Comparison of ENCODE assay signal across 14 cellular contexts in the genomic region with DNA sequence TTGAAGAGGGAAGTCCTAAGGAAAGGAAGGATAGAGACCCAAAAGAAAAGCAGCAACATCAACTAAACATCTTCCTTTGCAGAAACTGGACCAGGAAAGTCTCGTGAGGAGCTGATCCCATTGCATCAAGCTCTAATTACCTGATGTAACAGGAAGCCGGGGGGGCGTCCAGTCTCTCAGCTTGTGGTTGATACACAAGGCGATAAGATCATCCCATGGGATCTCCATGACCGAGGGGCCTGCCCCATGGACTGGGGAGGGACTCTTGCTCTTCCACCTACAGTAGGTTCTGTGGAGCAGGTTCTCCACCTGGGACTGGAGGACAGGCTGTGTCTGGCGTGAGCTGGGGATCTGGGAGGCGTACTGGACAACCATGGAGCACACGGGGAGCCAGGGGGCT. TPM values are rescaled to one million over a fixed set of nuclear protein-coding genes. Genes with fewer than 3 reads are reported as not detected.
A peak's percentile ranks its signal among the peaks of the same experiment; 100 is the strongest.
DNase-seq lines count a peak whose midpoint lies in the region; ATAC-seq and TF ChIP-seq lines count a peak whose summit lies in the region.
"Had no signal": no experiment of that assay in that cellular context is flagged by ENCODE, and none has a peak within 500 bp of the region (broad histone marks: within the 10 kb centered on the region; RNA-seq: fewer than 3 reads in every experiment).

No MANE protein-coding gene starts in this region.

- TF ChIP-seq CTCF in natural killer cell (IDR thresholded peaks at IDR 0.05): no peak
- no peak for TF ChIP-seq CTCF in WERI-Rb-1 (IDR thresholded peaks at IDR 0.05; ENCODE audit: low read depth, low read length)
- no peak for TF ChIP-seq CTCF in endodermal cell (conservative IDR thresholded peaks at IDR 0.05)

- H3K4me3 ChIP-seq in WERI-Rb-1 (ENCODE audit: low read depth, low read length) (no peak overlapping the region), endodermal cell (ENCODE audit: low read length) (no peak overlapping the region)
- H3K4me3 ChIP-seq: thoracic aorta had no signal

- H3K4me3 Mint-ChIP-seq in natural killer cell (no peak overlapping the region), endodermal cell (no peak overlapping the region)
- no peak overlapping the region for H3K4me3 Mint-ChIP-seq in natural killer cell treated with Interleukin-12 subunit alpha and Interleukin-12 subunit beta and Interleukin-15 and Interleukin-18, amount 100 ng/mL, for 72 hours

- ATAC-seq in natural killer cell: no peak
- no peak for ATAC-seq in natural killer cell treated with Interleukin-12 subunit alpha and Interleukin-12 subunit beta and Interleukin-15 and Interleukin-18, amount 100 ng/mL, for 72 hours
- no peak for ATAC-seq in GM21717 (IDR thresholded peaks at IDR 0.05; ENCODE audit: unreplicated experiment)
- ATAC-seq in HG03097 (IDR thresholded peaks at IDR 0.05; ENCODE audit: low FRiP score, unreplicated experiment): no peak

- peaks cover 93% of the 10 kb centered on the region for H3K36me3 ChIP-seq in WERI-Rb-1
- H3K36me3 ChIP-seq in endodermal cell (ENCODE audit: control insufficient read depth, insufficient read depth, low read length): peaks cover 98% of the 10 kb centered on the region

- H3K4me1 ChIP-seq in endodermal cell (ENCODE audit: control insufficient read depth, insufficient read depth, low read length): no peaks in the 10 kb centered on the region

- H3K27me3 ChIP-seq in WERI-Rb-1 (ENCODE audit: insufficient read depth, low read depth, severe bottlenecking) (no peaks in the 10 kb centered on the region), endodermal cell (ENCODE audit: control insufficient read depth, insufficient read depth, low read length, poor library complexity, severe bottlenecking) (no peaks in the 10 kb centered on the region)

- no peaks in the 10 kb centered on the region for H3K9me3 ChIP-seq in WERI-Rb-1 (ENCODE audit: severe bottlenecking)
- H3K9me3 ChIP-seq in endodermal cell (ENCODE audit: control insufficient read depth, low read length): no peaks in the 10 kb centered on the region
- H3K9me3 ChIP-seq: thoracic aorta had no signal

- H3K27ac Mint-ChIP-seq in natural killer cell (peak overlapping the region; percentile 61 to 72), endodermal cell (peak overlapping the region; percentile 52)
- H3K27ac Mint-ChIP-seq in natural killer cell treated with Interleukin-12 subunit alpha and Interleukin-12 subunit beta and Interleukin-15 and Interleukin-18, amount 100 ng/mL, for 72 hours: peak overlapping the region in 1 of 2 donors; percentile 49

- 96 to 100% methylated on average over 7 to 8 of the region's 8 CpGs for WGBS in endodermal cell (ENCODE audit: insufficient coverage in 1 of 2, insufficient read length in 1 of 2), 2 experiments

- H3K4me1 Mint-ChIP-seq in natural killer cell (peaks cover 6 to 7% of the 10 kb centered on the region in 2 donors), endodermal cell (no peaks in the 10 kb centered on the region)
- peaks cover 0 to 30% of the 10 kb centered on the region in 2 donors for H3K4me1 Mint-ChIP-seq in natural killer cell treated with Interleukin-12 subunit alpha and Interleukin-12 subunit beta and Interleukin-15 and Interleukin-18, amount 100 ng/mL, for 72 hours (ENCODE audit: low read depth in 2 of 2)

- H3K9me3 Mint-ChIP-seq in natural killer cell (no peaks in the 10 kb centered on the region), endodermal cell (no peaks in the 10 kb centered on the region)
- H3K9me3 Mint-ChIP-seq in natural killer cell treated with Interleukin-12 subunit alpha and Interleukin-12 subunit beta and Interleukin-15 and Interleukin-18, amount 100 ng/mL, for 72 hours: no peaks in the 10 kb centered on the region

- DNase-seq in natural killer cell (no peak), WERI-Rb-1 (no peak), endodermal cell (no peak), HuH-7 (ENCODE audit: low spot score) (no peak)
- no peak for DNase-seq in natural killer cell treated with Interleukin-12 subunit alpha and Interleukin-12 subunit beta and Interleukin-15 and Interleukin-18, amount 100 ng/mL, for 72 hours (ENCODE audit: low spot score)
- DNase-seq: activated effector memory CD4-positive, alpha-beta T cell treated with Interleukin-2 at 50 U/mL for 16 hours; Calu3; EL; glutamatergic neuron; GOT3; NCI-H2171 treated with DMSO at 0.1 percent for 48 hours had no signal

- intact Hi-C loops in natural killer cell (cut with micrococcal nuclease): no loop called here

- no peak overlapping the region for H3K9ac ChIP-seq in endodermal cell (ENCODE audit: extremely low read depth, low read length, poor library complexity, severe bottlenecking)

- H3K27me3 Mint-ChIP-seq in natural killer cell (ENCODE audit: low read depth in 2 of 2) (no peaks in the 10 kb centered on the region), endodermal cell (ENCODE audit: insufficient read depth) (no peaks in the 10 kb centered on the region)
- no peaks in the 10 kb centered on the region for H3K27me3 Mint-ChIP-seq in natural killer cell treated with Interleukin-12 subunit alpha and Interleukin-12 subunit beta and Interleukin-15 and Interleukin-18, amount 100 ng/mL, for 72 hours

- H3K27ac ChIP-seq in WERI-Rb-1 (peak overlapping the region; percentile 52), endodermal cell (ENCODE audit: low read depth, low read length) (no peak overlapping the region)
- H3K27ac ChIP-seq: thoracic aorta had no signal

- H3K36me3 Mint-ChIP-seq in natural killer cell (peaks cover 38% of the 10 kb centered on the region), endodermal cell (ENCODE audit: low read depth) (peaks cover 82% of the 10 kb centered on the region)
- H3K36me3 Mint-ChIP-seq in natural killer cell treated with Interleukin-12 subunit alpha and Interleukin-12 subunit beta and Interleukin-15 and Interleukin-18, amount 100 ng/mL, for 72 hours: peaks cover 51% of the 10 kb centered on the region

RNA-seq across cellular contexts. Expression of gene LSS, which starts 14.8 kb away (rescaled TPM):
- total RNA-seq in natural killer cell (10 to 100 TPM; 59.9 to 82.2 (median 62.7) TPM), endodermal cell (10 to 100 TPM; 56.7 to 85.2 TPM)
- total RNA-seq in natural killer cell treated with Interleukin-12 subunit alpha and Interleukin-12 subunit beta and Interleukin-15 and Interleukin-18, amount 100 ng/mL, for 72 hours: 10 to 100 TPM; 32.6 to 54.4 TPM
- 101 TPM for polyA plus RNA-seq in endodermal cell (2013, experiment 1 of 2)
- 100 TPM for polyA plus RNA-seq in endodermal cell (2013, experiment 2 of 2)

RNA-seq across cellular contexts. Expression of gene MCM3AP, which starts 42.1 kb away (rescaled TPM):
- total RNA-seq in natural killer cell (100 to 1,000 TPM; 143 to 172 (median 159) TPM), endodermal cell (100 to 1,000 TPM; 120 to 161 TPM)
- 100 to 1,000 TPM; 161 to 193 TPM for total RNA-seq in natural killer cell treated with Interleukin-12 subunit alpha and Interleukin-12 subunit beta and Interleukin-15 and Interleukin-18, amount 100 ng/mL, for 72 hours
- polyA plus RNA-seq in endodermal cell (2013, experiment 1 of 2): 84.8 TPM
- 76.7 TPM for polyA plus RNA-seq in endodermal cell (2013, experiment 2 of 2)

RNA-seq across cellular contexts. Expression of gene YBEY, which starts 42.8 kb away (rescaled TPM):
- total RNA-seq in natural killer cell (10 to 100 TPM; 10.8 to 13.7 (median 12.7) TPM), endodermal cell (10 to 100 TPM; 19.6 to 23.3 TPM)
- 10 to 100 TPM in 1 of 2 donors, 1 to 10 TPM in 1; 8.1 to 10.9 TPM for total RNA-seq in natural killer cell treated with Interleukin-12 subunit alpha and Interleukin-12 subunit beta and Interleukin-15 and Interleukin-18, amount 100 ng/mL, for 72 hours
- polyA plus RNA-seq in endodermal cell (2013, experiment 1 of 2): 40.0 TPM
- polyA plus RNA-seq in endodermal cell (2013, experiment 2 of 2): 28.0 TPM

RNA-seq across cellular contexts. Expression of gene SPATC1L, which starts 59.1 kb away (rescaled TPM):
- total RNA-seq in natural killer cell: 1 to 10 TPM in 2 of 3 donors, under 1 TPM in 1; 0.18 to 4.0 (median 2.7) TPM
- 1 to 10 TPM in 1 of 2 donors, not detected in 1; 5.0 TPM for total RNA-seq in natural killer cell treated with Interleukin-12 subunit alpha and Interleukin-12 subunit beta and Interleukin-15 and Interleukin-18, amount 100 ng/mL, for 72 hours
- 10 to 100 TPM; 29.5 to 31.9 TPM for total RNA-seq in endodermal cell
- polyA plus RNA-seq in endodermal cell (2013, experiment 1 of 2): 32.1 TPM
- 33.4 TPM for polyA plus RNA-seq in endodermal cell (2013, experiment 2 of 2)
